In the genomic region with DNA sequence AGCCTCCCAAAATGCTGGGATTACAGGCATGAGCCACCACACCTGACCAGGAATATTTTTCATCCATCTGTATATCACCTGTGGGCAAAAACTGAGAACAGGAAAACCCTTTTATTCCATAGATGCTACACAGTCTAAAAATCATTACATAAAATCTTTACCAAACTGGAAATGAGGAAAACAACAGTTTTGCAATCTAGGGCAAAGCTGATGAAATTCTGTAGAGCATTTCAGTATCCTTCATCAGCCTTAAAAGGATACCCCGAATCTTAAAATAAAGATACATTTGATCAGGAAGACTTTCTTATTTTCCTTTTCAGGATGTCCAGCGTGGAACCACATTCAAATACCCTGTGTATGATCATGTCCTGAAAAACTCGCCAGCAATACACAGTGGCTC, we compare ENCODE assay signal across 20 cellular contexts. TPM values are rescaled to one million over a fixed set of nuclear protein-coding genes. Genes with fewer than 3 reads are reported as not detected.
DNase-seq lines count a peak whose midpoint lies in the region; TF ChIP-seq lines count a peak whose summit lies in the region.
"Had no signal": no experiment of that assay in that cellular context is flagged by ENCODE, and none has a peak within 500 bp of the region (broad histone marks: within the 10 kb centered on the region; RNA-seq: fewer than 3 reads in every experiment).

No MANE protein-coding gene starts in this region.

- peaks cover 90% of the 10 kb centered on the region for H3K4me1 ChIP-seq in Karpas-422 (ENCODE audit: low read length)
- peaks cover 4% of the 10 kb centered on the region for H3K4me1 ChIP-seq in mesenchymal stem cell (ENCODE audit: control insufficient read depth, insufficient read depth, low read depth, low read length)
- peaks cover 0 to 31% of the 10 kb centered on the region in 2 donors for H3K4me1 ChIP-seq in ascending aorta

- intact Hi-C loops in ascending aorta (cut with DNase I): no loop called here

- no peak overlapping the region for H2BK15ac ChIP-seq in mesenchymal stem cell (ENCODE audit: low read depth, poor library complexity, severe bottlenecking)

- no peak overlapping the region for H4K91ac ChIP-seq in mesenchymal stem cell (ENCODE audit: low read length)

- H3K4me3 ChIP-seq in AG10803 (ENCODE audit: low read length) (no peak overlapping the region), Karpas-422 (ENCODE audit: low read length) (no peak overlapping the region), mesenchymal stem cell (ENCODE audit: insufficient read depth in 1 of 2, low read depth in 1 of 2, low read length in 2 of 2) (no peak overlapping the region), ascending aorta (no peak overlapping the region)
- H3K4me3 ChIP-seq: BLaER1, neural progenitor cell, right atrium auricular region, SJSA1, testis had no signal

- H2AK5ac ChIP-seq in mesenchymal stem cell (ENCODE audit: low read length, severe bottlenecking): no peak overlapping the region

- TF ChIP-seq CTCF in AG10803 (conservative IDR thresholded peaks at IDR 0.05; ENCODE audit: low read length) (no peak), ascending aorta (IDR thresholded peaks at IDR 0.05) (no peak)

- H3K9me2 ChIP-seq in Karpas-422 (replicated peaks; ENCODE audit: insufficient read depth, low read length): no peaks in the 10 kb centered on the region

- H3K14ac ChIP-seq in mesenchymal stem cell (ENCODE audit: low read length in 2 of 2): no peak overlapping the region

- H4K20me1 ChIP-seq in Karpas-422 (ENCODE audit: insufficient read depth, low read depth, low read length): peaks cover 77% of the 10 kb centered on the region

- no peak overlapping the region for H3K4ac ChIP-seq in mesenchymal stem cell (ENCODE audit: low read depth in 1 of 2, low read length in 2 of 2)

- H3K27me3 ChIP-seq in Karpas-422 (ENCODE audit: low read length): no peaks in the 10 kb centered on the region
- H3K27me3 ChIP-seq in mesenchymal stem cell (ENCODE audit: control insufficient read depth in 1 of 2, insufficient read depth in 1 of 2, low read length in 2 of 2): no peaks in the 10 kb centered on the region
- H3K27me3 ChIP-seq in ascending aorta: no peaks in the 10 kb centered on the region
- H3K27me3 ChIP-seq: BLaER1, neural progenitor cell, right atrium auricular region, SJSA1, testis had no signal

- peak overlapping the region; percentile 55 for H3K27ac ChIP-seq in Karpas-422 (ENCODE audit: low read length)
- no peak overlapping the region for H3K27ac ChIP-seq in mesenchymal stem cell (ENCODE audit: low read length, poor library complexity, severe bottlenecking)
- no peak overlapping the region for H3K27ac ChIP-seq in ascending aorta
- H3K27ac ChIP-seq: BLaER1, neural progenitor cell, SJSA1 had no signal

- H2BK5ac ChIP-seq in mesenchymal stem cell (ENCODE audit: low read depth, low read length, poor library complexity, severe bottlenecking): no peak overlapping the region

- H2AFZ ChIP-seq in Karpas-422 (ENCODE audit: low read length) (no peak overlapping the region), mesenchymal stem cell (ENCODE audit: low read depth, low read length) (no peak overlapping the region)
- H2AFZ ChIP-seq: neural progenitor cell had no signal

- H2BK12ac ChIP-seq in mesenchymal stem cell (ENCODE audit: low read length in 2 of 2): peak overlapping the region in 1 of 2 experiments; percentile 72

- H3K4me2 ChIP-seq in Karpas-422 (ENCODE audit: low read depth, low read length, poor library complexity, severe bottlenecking) (peak overlapping the region; percentile 5), mesenchymal stem cell (ENCODE audit: low read length, poor library complexity, severe bottlenecking) (no peak overlapping the region)
- H3K4me2 ChIP-seq: BLaER1, neural progenitor cell had no signal

- H3K79me2 ChIP-seq in Karpas-422 (ENCODE audit: low read length): peaks cover 92% of the 10 kb centered on the region

- H4K8ac ChIP-seq in mesenchymal stem cell (ENCODE audit: low read length): no peak overlapping the region

- H3K9me3 ChIP-seq in Karpas-422 (ENCODE audit: low read length): no peaks in the 10 kb centered on the region
- H3K9me3 ChIP-seq in mesenchymal stem cell (ENCODE audit: control insufficient read depth, low read length): no peaks in the 10 kb centered on the region
- no peaks in the 10 kb centered on the region for H3K9me3 ChIP-seq in ascending aorta
- H3K9me3 ChIP-seq: right atrium auricular region, SJSA1, testis had no signal

- H3K9ac ChIP-seq in Karpas-422 (ENCODE audit: low read length) (no peak overlapping the region), mesenchymal stem cell (ENCODE audit: low read length) (peak overlapping the region; percentile 42)
- H3K9ac ChIP-seq: BLaER1, neural progenitor cell had no signal

- DNase-seq in AG10803 (ENCODE audit: low read depth): peak; percentile 60
- no peak for DNase-seq in Karpas-422
- peak; percentile 41 for DNase-seq in amniotic epithelial cell (ENCODE audit: low read depth)
- DNase-seq in mesenchymal stem cell: no peak
- DNase-seq in NCI-H226: no peak
- no peak for DNase-seq in NCI-H1417 (lab: John Stamatoyannopoulos, UW)
- DNase-seq in RKO (ENCODE audit: low spot score): no peak
- no peak for DNase-seq in ascending aorta (ENCODE audit: low spot score in 2 of 2)
- DNase-seq: DMS153, head of caudate nucleus, kidney, midbrain, NCI-H2029, NCI-H524 treated with DMSO at 0.1 percent for 48 hours had no signal

- peaks cover 55% of the 10 kb centered on the region for H3K36me3 ChIP-seq in Karpas-422 (ENCODE audit: insufficient read depth, low read length)
- H3K36me3 ChIP-seq in mesenchymal stem cell (ENCODE audit: control insufficient read depth in 1 of 2, insufficient read depth in 2 of 2, low read depth in 1 of 2, low read length in 2 of 2): peaks cover 5 to 20% of the 10 kb centered on the region in 2 experiments
- H3K36me3 ChIP-seq in ascending aorta: no peaks in the 10 kb centered on the region
- H3K36me3 ChIP-seq: neural progenitor cell had no signal

- no peak overlapping the region for H3K18ac ChIP-seq in mesenchymal stem cell (ENCODE audit: low read depth in 1 of 2, low read length in 2 of 2)

- no peak overlapping the region for H3K23ac ChIP-seq in mesenchymal stem cell (ENCODE audit: low read length in 2 of 2)

- H3K79me1 ChIP-seq in mesenchymal stem cell (replicated peaks; ENCODE audit: low read length, poor library complexity, severe bottlenecking): peaks cover 25% of the 10 kb centered on the region

- no peak overlapping the region for H2BK120ac ChIP-seq in mesenchymal stem cell (ENCODE audit: low read depth, low read length)

- 95% methylated on average over 3 of the region's 3 CpGs for WGBS in mesenchymal stem cell

RNA-seq across cellular contexts. Expression of a gene that starts 7.1 kb away (rescaled TPM):
- 160 and 323 TPM in 2 replicates for total RNA-seq in Karpas-422 (2014; rRNA removed; shearing (Covaris generic); ENCODE audit: low replicate concordance)
- 23.3 TPM for polyA plus RNA-seq in mesenchymal stem cell (2013, experiment 1 of 2)
- 22.9 TPM for polyA plus RNA-seq in mesenchymal stem cell (2013, experiment 2 of 2)
- total RNA-seq in ascending aorta: 50.9 TPM

RNA-seq across cellular contexts. Expression of a gene that starts 52.2 kb away (rescaled TPM):
- total RNA-seq in Karpas-422 (2014; rRNA removed; shearing (Covaris generic); ENCODE audit: low replicate concordance): 0.22 TPM in 1 of 2 replicates, not detected in the other
- 0.04 TPM for polyA plus RNA-seq in mesenchymal stem cell (2013, experiment 1 of 2)
- 0.03 TPM for polyA plus RNA-seq in mesenchymal stem cell (2013, experiment 2 of 2)
- total RNA-seq in ascending aorta: not detected
- total RNA-seq: HT1080, right atrium auricular region, SJSA1 had no signal

Comparison
In these comparisons a context has a peak if more than half of its experiments do, and no peak if none do; other contexts are left out.
1. DNase-seq: peak in AG10803 (single experiment) and amniotic epithelial cell (single experiment); none in Karpas-422 (single experiment), mesenchymal stem cell (single experiment), NCI-H226 (single experiment), NCI-H1417 (0 of 3), RKO (single experiment) and ascending aorta (0 of 2).